Comparison of ENCODE assay signal across 8 cellular contexts in genomic region chr12:122880668-122881067, GRCh38. TPM values are rescaled to one million over a fixed set of nuclear protein-coding genes. Genes with fewer than 3 reads are reported as not detected.
DNase-seq lines count a peak whose midpoint lies in the region; ATAC-seq lines count a peak whose summit lies in the region.

No MANE protein-coding gene starts in this region.

- DNase-seq in SHP77 (lab: John Stamatoyannopoulos, UW) (peak; percentile 15 to 26), SHP77 treated with DMSO at 0.1 percent for 48 hours (lab: John Stamatoyannopoulos, UW) (no peak), NCI-H510A treated with DMSO at 0.1 percent for 48 hours (lab: John Stamatoyannopoulos, UW) (peak; percentile 37), dermis blood vessel endothelial cell (peak; percentile 63), midbrain (lab: John Stamatoyannopoulos, UW) (peak; percentile 83), HuH-7.5 (ENCODE audit: low spot score) (no peak), activated gamma-delta T cell treated with Interleukin-2 at 50 U/mL for 16 hours (no peak)

- no peak for ATAC-seq in HG02973 (IDR thresholded peaks at IDR 0.05; ENCODE audit: unreplicated experiment)

RNA-seq across cellular contexts. Expression of gene VPS37B, which starts 15.3 kb away (rescaled TPM):
- 19.6 and 21.2 TPM in 2 replicates for total RNA-seq in dermis blood vessel endothelial cell

RNA-seq across cellular contexts. Expression of gene HIP1R, which starts 45.4 kb away (rescaled TPM):
- 132 and 200 TPM in 2 replicates for total RNA-seq in dermis blood vessel endothelial cell

Comparison
In these comparisons a context has a peak if more than half of its experiments do, and no peak if none do; other contexts are left out.
1. DNase-seq: peak in SHP77 (2 of 2), NCI-H510A treated with DMSO at 0.1 percent for 48 hours (single experiment), dermis blood vessel endothelial cell (single experiment) and midbrain (single experiment); none in SHP77 treated with DMSO at 0.1 percent for 48 hours (single experiment), HuH-7.5 (single experiment) and activated gamma-delta T cell treated with Interleukin-2 at 50 U/mL for 16 hours (single experiment).